21 cellular contexts compared by ENCODE assay signal in genomic region chr3:4993276-4994143, GRCh38. TPM values are rescaled to one million over a fixed set of nuclear protein-coding genes. Genes with fewer than 3 reads are reported as not detected.
DNase-seq lines count a peak whose midpoint lies in the region; ATAC-seq and TF ChIP-seq lines count a peak whose summit lies in the region.
"Had no signal": no experiment of that assay in that cellular context is flagged by ENCODE, and none has a peak within 500 bp of the region (broad histone marks: within the 10 kb centered on the region; RNA-seq: fewer than 3 reads in every experiment).

No MANE protein-coding gene starts in this region.

- H3K9me3 ChIP-seq in right atrium auricular region (no peaks in the 10 kb centered on the region), heart left ventricle (no peaks in the 10 kb centered on the region), vagina (no peaks in the 10 kb centered on the region)
- H3K9me3 ChIP-seq: breast epithelium, Caco-2, left ventricle myocardium inferior, Peyer's patch, right lobe of liver had no signal

- H3K36me3 Mint-ChIP-seq in memory B cell, result no peaks in the 10 kb centered on the region

- peaks cover 21% of the 10 kb centered on the region for H3K4me1 Mint-ChIP-seq in memory B cell

- H3K4me3 ChIP-seq in right atrium auricular region (no peak overlapping the region), heart left ventricle (no peak overlapping the region), brain microvascular endothelial cell (ENCODE audit: low read depth, low read length) (no peak overlapping the region), vagina (no peak overlapping the region)
- H3K4me3 ChIP-seq: breast epithelium, left ventricle myocardium inferior, Peyer's patch, right lobe of liver had no signal

- peak overlapping the region; percentile 47 for H3K27ac Mint-ChIP-seq in memory B cell

- H3K27me3 Mint-ChIP-seq in memory B cell, result no peaks in the 10 kb centered on the region

- TF ChIP-seq CTCF in right atrium auricular region (IDR thresholded peaks at IDR 0.05) (no peak), heart left ventricle (IDR thresholded peaks at IDR 0.05) (no peak), brain microvascular endothelial cell (IDR thresholded peaks at IDR 0.05; ENCODE audit: low read depth, low read length, missing control alignments) (no peak), vagina (IDR thresholded peaks at IDR 0.05) (no peak)

- H3K4me1 ChIP-seq in right atrium auricular region, result peaks cover 0 to 40% of the 10 kb centered on the region in 2 donors
- peaks cover 0 to 48% (median 20%) of the 10 kb centered on the region in 12 donors for H3K4me1 ChIP-seq in heart left ventricle
- peaks cover 29% of the 10 kb centered on the region for H3K4me1 ChIP-seq in vagina
- H3K4me1 ChIP-seq: right lobe of liver had no signal

- H3K27me3 ChIP-seq in right atrium auricular region, result no peaks in the 10 kb centered on the region
- H3K27me3 ChIP-seq in heart left ventricle, result no peaks in the 10 kb centered on the region
- no peaks in the 10 kb centered on the region for H3K27me3 ChIP-seq in brain microvascular endothelial cell (replicated peaks)
- no peaks in the 10 kb centered on the region for H3K27me3 ChIP-seq in vagina
- H3K27me3 ChIP-seq: breast epithelium, Peyer's patch, right lobe of liver had no signal

- TF ChIP-seq POLR2A in heart left ventricle (IDR thresholded peaks at IDR 0.05) (no peak), vagina (IDR thresholded peaks at IDR 0.05) (no peak)

- H3K9me3 Mint-ChIP-seq in memory B cell, result no peaks in the 10 kb centered on the region
- H3K9me3 Mint-ChIP-seq: nephron; T-helper 2 cell treated with Interferon-gamma antibody and Interleukin-4, amounts not matched to agents 5 μg/mL and 100 μg/mL, for 36 hours had no signal

- intact Hi-C loops in heart left ventricle (cut with DNase I) (no loop called here), vagina (cut with DNase I) (no loop called here)

- DNase-seq in right atrium auricular region (ENCODE audit: low spot score) (peak; percentile 56), heart left ventricle (no peak), brain microvascular endothelial cell (no peak), memory B cell (ENCODE audit: low spot score in 2 of 2) (no peak), vagina (ENCODE audit: extremely low spot score in 2 of 2) (peak; percentile 28 to 71), EL (no peak), NCI-H526 (lab: John Stamatoyannopoulos, UW) (no peak)
- DNase-seq: activated CD4-positive, alpha-beta T cell treated with anti-CD3 and anti-CD28 coated beads, Interleukin-2, amount 50 U/mL, for 4 hours; activated gamma-delta T cell treated with Interleukin-2 at 50 U/mL for 16 hours; Caco-2; hippocampal formation; Karpas-422; left ventricle myocardium inferior; NCI-H1694; NCI-H510A treated with DMSO at 0.1 percent for 48 hours; Peyer's patch had no signal

- H3K36me3 ChIP-seq in right atrium auricular region, result no peaks in the 10 kb centered on the region
- H3K36me3 ChIP-seq in heart left ventricle, result no peaks in the 10 kb centered on the region
- no peaks in the 10 kb centered on the region for H3K36me3 ChIP-seq in brain microvascular endothelial cell (replicated peaks)
- no peaks in the 10 kb centered on the region for H3K36me3 ChIP-seq in vagina
- H3K36me3 ChIP-seq: breast epithelium, left ventricle myocardium inferior, Peyer's patch, right lobe of liver had no signal

- in situ Hi-C loops in brain microvascular endothelial cell (cut with HindIII; ENCODE audit: low pct_ligation_motif_present, low sequenced_read_pairs), result no loop called here

- WGBS in heart left ventricle, 4 donors, result 89 to 95% (median 93%) methylated on average over 4 of the region's 4 CpGs

- H3K4me3 Mint-ChIP-seq in memory B cell, result no peak overlapping the region
- H3K4me3 Mint-ChIP-seq: nephron; T-helper 2 cell treated with Interferon-gamma antibody and Interleukin-4, amounts not matched to agents 5 μg/mL and 100 μg/mL, for 36 hours had no signal

- ATAC-seq in heart left ventricle (no peak), memory B cell (ENCODE audit: low read depth) (no peak), HG03108 (IDR thresholded peaks at IDR 0.05; ENCODE audit: unreplicated experiment) (no peak)
- ATAC-seq: right lobe of liver had no signal

- H3K27ac ChIP-seq in right atrium auricular region (peak overlapping the region in 1 of 2 donors; percentile 43), heart left ventricle (peak overlapping the region in 4 of 12 donors; percentile 4 to 84 (median 50)), brain microvascular endothelial cell (peak overlapping the region; percentile 95), vagina (peak overlapping the region; percentile 43)
- H3K27ac ChIP-seq: right lobe of liver had no signal

RNA-seq across cellular contexts. Expression of gene BHLHE40, which starts 14.3 kb away (rescaled TPM):
- 10 to 100 TPM; 32.3 to 49.5 TPM for total RNA-seq in right atrium auricular region
- 100 to 1,000 TPM in 1 of 9 donors, 10 to 100 TPM in 7, 1 to 10 TPM in 1; 8.5 to 109 (median 37.4) TPM for total RNA-seq in heart left ventricle
- polyA plus RNA-seq in heart left ventricle, result 10 to 100 TPM; 10.7 to 12.5 TPM
- 347 TPM for total RNA-seq in vagina

Comparison
In these comparisons a context has a peak if more than half of its experiments do, and no peak if none do; other contexts are left out.
1. DNase-seq: peak in right atrium auricular region (single experiment) and vagina (2 of 2); none in heart left ventricle (0 of 5), brain microvascular endothelial cell (single experiment), memory B cell (0 of 2), EL (single experiment) and NCI-H526 (0 of 2).